ENCODE assay signal across 8 cellular contexts in the genomic region with DNA sequence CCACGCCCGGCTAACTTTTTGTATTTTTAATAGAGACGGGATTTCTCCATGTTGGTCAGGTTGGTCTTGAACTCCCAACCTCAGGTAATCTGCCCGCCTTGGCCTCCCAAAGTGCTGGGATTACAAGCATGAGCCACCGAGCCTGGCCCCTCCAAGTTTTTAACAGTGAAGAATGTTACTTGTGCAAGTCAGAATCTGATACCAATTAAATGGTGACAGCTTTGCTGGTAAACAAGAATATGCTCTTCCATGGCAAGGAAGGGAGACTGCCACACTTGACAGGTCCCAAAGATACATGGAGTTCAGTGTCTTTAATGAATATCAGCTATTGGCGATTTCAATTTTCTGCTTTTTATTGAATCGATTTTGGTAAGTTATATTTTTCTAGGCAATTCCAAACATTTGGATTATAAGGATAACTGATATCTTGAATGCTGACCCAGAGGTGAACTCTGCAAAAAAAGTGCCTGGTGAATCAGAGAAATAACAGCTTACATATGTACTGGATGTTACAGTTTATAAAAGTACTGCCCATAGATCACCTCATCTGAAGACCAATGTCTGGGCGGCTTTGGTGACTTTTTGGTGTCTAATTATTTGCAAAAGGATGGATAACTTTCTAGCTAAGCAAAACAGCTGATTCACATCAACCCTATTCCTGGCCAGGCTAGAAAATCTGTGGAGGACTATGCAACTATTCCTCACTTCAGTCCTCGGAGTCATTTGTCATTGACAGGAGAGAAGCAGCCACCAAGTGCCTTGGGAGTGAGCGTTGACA. TPM values are rescaled to one million over a fixed set of nuclear protein-coding genes. Genes with fewer than 3 reads are reported as not detected.
DNase-seq lines count a peak whose midpoint lies in the region; ATAC-seq and TF ChIP-seq lines count a peak whose summit lies in the region.
"Had no signal": no experiment of that assay in that cellular context is flagged by ENCODE, and none has a peak within 500 bp of the region (broad histone marks: within the 10 kb centered on the region; RNA-seq: fewer than 3 reads in every experiment).

No MANE protein-coding gene starts in this region.

- H3K4me1 Mint-ChIP-seq in activated CD4-positive, alpha-beta memory T cell treated with anti-CD3 and anti-CD28 coated beads, Interleukin-2, amount 10 ng/mL, durations not matched to agents 7 days and 5 days, result peaks cover 35% of the 10 kb centered on the region
- peaks cover 46% of the 10 kb centered on the region for H3K4me1 Mint-ChIP-seq in stimulated activated naive CD8-positive, alpha-beta T cell treated with anti-CD3 and anti-CD28 coated beads, Interleukin-15, amount 100 ng/mL, for 72 hours

- peak overlapping the region; percentile 56 for H3K4me3 ChIP-seq in HFF-Myc (replicated peaks; ENCODE audit: low read depth, low read length)
- H3K4me3 ChIP-seq in iPS-11a (ENCODE audit: low read depth, low read length), result peak overlapping the region; percentile 65

- CTCF ChIA-PET in activated CD4-positive, alpha-beta memory T cell treated with anti-CD3 and anti-CD28 coated beads, Interleukin-2, amount 10 ng/mL, durations not matched to agents 7 days and 5 days (lab: Charles Lee), result interaction anchor here (0.6 to 2.9 kb wide), 14 partner anchors 8 to 599 kb away, joined by 3 to 29 read pairs (median 3); partner anchors contain the start of gene RNU5B-1

- DNase-seq in HFF-Myc (ENCODE audit: extremely low read depth, low read depth) (no peak), HuH-7 (ENCODE audit: low spot score) (no peak), HPDE6-E6E7 (ENCODE audit: extremely low spot score) (no peak)
- DNase-seq in activated CD4-positive, alpha-beta memory T cell treated with anti-CD3 and anti-CD28 coated beads, Interleukin-2, amount 10 ng/mL, durations not matched to agents 7 days and 5 days, result no peak
- no peak for DNase-seq in stimulated activated naive CD8-positive, alpha-beta T cell treated with anti-CD3 and anti-CD28 coated beads, Interleukin-15, amount 100 ng/mL, for 72 hours

- H3K27me3 Mint-ChIP-seq in activated CD4-positive, alpha-beta memory T cell treated with anti-CD3 and anti-CD28 coated beads, Interleukin-2, amount 10 ng/mL, durations not matched to agents 7 days and 5 days, result no peaks in the 10 kb centered on the region
- no peaks in the 10 kb centered on the region for H3K27me3 Mint-ChIP-seq in stimulated activated naive CD8-positive, alpha-beta T cell treated with anti-CD3 and anti-CD28 coated beads, Interleukin-15, amount 100 ng/mL, for 72 hours

- no peak for TF ChIP-seq CTCF in HFF-Myc (IDR thresholded peaks at IDR 0.05; ENCODE audit: low read depth, low read length, missing control alignments)

- POLR2A ChIA-PET in activated CD4-positive, alpha-beta memory T cell treated with anti-CD3 and anti-CD28 coated beads, Interleukin-2, amount 10 ng/mL, durations not matched to agents 7 days and 5 days (lab: Charles Lee), result interaction anchor here (0.8 to 5.3 kb wide), 14 partner anchors 7 to 460 kb away, joined by 3 to 166 read pairs (median 9); partner anchors contain the start of genes CLPX, PDCD7, PIF1 and RNU5A-1

- H3K27ac Mint-ChIP-seq in activated CD4-positive, alpha-beta memory T cell treated with anti-CD3 and anti-CD28 coated beads, Interleukin-2, amount 10 ng/mL, durations not matched to agents 7 days and 5 days, result peak overlapping the region; percentile 78
- peak overlapping the region; percentile 94 to 96 for H3K27ac Mint-ChIP-seq in stimulated activated naive CD8-positive, alpha-beta T cell treated with anti-CD3 and anti-CD28 coated beads, Interleukin-15, amount 100 ng/mL, for 72 hours

- H3K4me3 Mint-ChIP-seq in activated CD4-positive, alpha-beta memory T cell treated with anti-CD3 and anti-CD28 coated beads, Interleukin-2, amount 10 ng/mL, durations not matched to agents 7 days and 5 days, result peak overlapping the region; percentile 81
- peak overlapping the region; percentile 88 to 91 for H3K4me3 Mint-ChIP-seq in stimulated activated naive CD8-positive, alpha-beta T cell treated with anti-CD3 and anti-CD28 coated beads, Interleukin-15, amount 100 ng/mL, for 72 hours

- no peaks in the 10 kb centered on the region for H3K9me3 Mint-ChIP-seq in activated CD4-positive, alpha-beta memory T cell treated with anti-CD3 and anti-CD28 coated beads, Interleukin-2, amount 10 ng/mL, durations not matched to agents 7 days and 5 days
- no peaks in the 10 kb centered on the region for H3K9me3 Mint-ChIP-seq in stimulated activated naive CD8-positive, alpha-beta T cell treated with anti-CD3 and anti-CD28 coated beads, Interleukin-15, amount 100 ng/mL, for 72 hours

- ATAC-seq in stimulated activated naive CD8-positive, alpha-beta T cell treated with anti-CD3 and anti-CD28 coated beads, Interleukin-15, amount 100 ng/mL, for 72 hours, result no peak
- no peak for ATAC-seq in GM19351 (IDR thresholded peaks at IDR 0.05; ENCODE audit: unreplicated experiment)

- peaks cover 19% of the 10 kb centered on the region for H3K36me3 Mint-ChIP-seq in activated CD4-positive, alpha-beta memory T cell treated with anti-CD3 and anti-CD28 coated beads, Interleukin-2, amount 10 ng/mL, durations not matched to agents 7 days and 5 days (ENCODE audit: low read depth)

RNA-seq across cellular contexts. Expression of gene PARP16, which starts 1.2 kb away (rescaled TPM):
- total RNA-seq in activated CD4-positive, alpha-beta memory T cell treated with anti-CD3 and anti-CD28 coated beads, Interleukin-2, amount 10 ng/mL, durations not matched to agents 7 days and 5 days, result 10 to 100 TPM; 14.9 to 15.7 TPM

RNA-seq across cellular contexts. Expression of gene RNU5A-1, which starts 10.4 kb away (rescaled TPM):
- not detected for total RNA-seq in activated CD4-positive, alpha-beta memory T cell treated with anti-CD3 and anti-CD28 coated beads, Interleukin-2, amount 10 ng/mL, durations not matched to agents 7 days and 5 days
- total RNA-seq: pulmonary artery endothelial cell had no signal

RNA-seq across cellular contexts. Expression of gene RNU5B-1, which starts 19.0 kb away (rescaled TPM):
- total RNA-seq in activated CD4-positive, alpha-beta memory T cell treated with anti-CD3 and anti-CD28 coated beads, Interleukin-2, amount 10 ng/mL, durations not matched to agents 7 days and 5 days, result 10 to 100 TPM in 1 of 2 experiments, not detected in 1; 12.9 TPM
- total RNA-seq: pulmonary artery endothelial cell had no signal
